Comparison of ENCODE assay signal across 1 cellular context in genomic region chr12:109596418-109597244, GRCh38.
TF ChIP-seq lines count a peak whose summit lies in the region.

No MANE protein-coding gene starts in this region.

TF ChIP-seq in WTC11, 78 proteins besides CTCF, POLR2A, EP300 and RAD21:
- TF ChIP-seq GTF2I (CRISPR knock-in tag; conservative IDR thresholded peaks at IDR 0.05) (no peak), ZBTB43 (CRISPR knock-in tag; IDR thresholded peaks at IDR 0.05) (no peak), EMX1 (CRISPR knock-in tag; IDR thresholded peaks at IDR 0.05) (no peak), AR (CRISPR knock-in tag; IDR thresholded peaks at IDR 0.05) (no peak), TCF7 (CRISPR knock-in tag; IDR thresholded peaks at IDR 0.05; ENCODE audit: low read depth) (no peak), ATF2 (CRISPR knock-in tag; IDR thresholded peaks at IDR 0.05; ENCODE audit: borderline replicate concordance, low read depth) (no peak), ATF1 (CRISPR knock-in tag; IDR thresholded peaks at IDR 0.05) (no peak), NR3C1 (CRISPR knock-in tag; conservative IDR thresholded peaks at IDR 0.05; ENCODE audit: low read depth) (no peak), ZNF416 (CRISPR knock-in tag; IDR thresholded peaks at IDR 0.05) (no peak), ZNF281 (CRISPR knock-in tag; IDR thresholded peaks at IDR 0.05) (no peak)
